In genomic region chr3:146469206-146470017, GRCh38 we compare ENCODE assay signal across 8 cellular contexts. TPM values are rescaled to one million over a fixed set of nuclear protein-coding genes. Genes with fewer than 3 reads are reported as not detected.
A peak's percentile ranks its signal among the peaks of the same experiment; 100 is the strongest.
DNase-seq lines count a peak whose midpoint lies in the region; ATAC-seq lines count a peak whose summit lies in the region.

Gene PLSCR2 (minus strand): TSS chr3:146469561. CDS start chr3:146459904, 9,657 bp downstream.

- H3K27me3 Mint-ChIP-seq in activated CD4-positive, alpha-beta T cell treated with anti-CD3 and anti-CD28 coated beads, Interleukin-2, amount 10 ng/mL, durations not matched to agents 7 days and 5 days = peaks cover 6% of the 10 kb centered on the region

- no peaks in the 10 kb centered on the region for H3K36me3 Mint-ChIP-seq in activated CD4-positive, alpha-beta T cell treated with anti-CD3 and anti-CD28 coated beads, Interleukin-2, amount 10 ng/mL, durations not matched to agents 7 days and 5 days (ENCODE audit: low read depth)

- H3K9me3 ChIP-seq in KOPT-K1 (ENCODE audit: insufficient read depth, low read length, poor library complexity, severe bottlenecking) = no peaks in the 10 kb centered on the region

- POLR2A ChIA-PET in activated CD4-positive, alpha-beta T cell treated with anti-CD3 and anti-CD28 coated beads, Interleukin-2, amount 10 ng/mL, durations not matched to agents 7 days and 5 days (lab: Charles Lee) = interaction anchor here (1.2 to 2.1 kb wide), 3 partner anchors 28 to 75 kb away, joined by 3 to 10 read pairs (median 3); partner anchors contain the start of gene PLSCR1

- DNase-seq in DMS 273 (lab: John Stamatoyannopoulos, UW; ENCODE audit: unreplicated experiment) = peak; percentile 83
- DNase-seq in activated CD4-positive, alpha-beta T cell treated with anti-CD3 and anti-CD28 coated beads, Interleukin-2, amount 10 ng/mL, durations not matched to agents 7 days and 5 days = peak; percentile 72
- DNase-seq in dermis microvascular lymphatic vessel endothelial cell (ENCODE audit: low read depth in 2 of 2) = peak; percentile 10 to 12
- peak; percentile 58 for DNase-seq in medulla oblongata (ENCODE audit: extremely low spot score)
- DNase-seq in stimulated activated CD8-positive, alpha-beta memory T cell treated with anti-CD3 and anti-CD28 coated beads, Interleukin-15, amount 100 ng/mL, for 48 hours (ENCODE audit: low read depth in 2 of 2) = peak; percentile 49 to 53
- no peak for DNase-seq in dedifferentiated amniotic fluid mesenchymal stem cell (ENCODE audit: extremely low spot score)

- no peaks in the 10 kb centered on the region for H3K9me3 Mint-ChIP-seq in activated CD4-positive, alpha-beta T cell treated with anti-CD3 and anti-CD28 coated beads, Interleukin-2, amount 10 ng/mL, durations not matched to agents 7 days and 5 days

- ATAC-seq in GM21381 (IDR thresholded peaks at IDR 0.05; ENCODE audit: unreplicated experiment) = peak; percentile 99

- peak within 1 kb of the TSS; percentile 87 for H3K27ac Mint-ChIP-seq in activated CD4-positive, alpha-beta T cell treated with anti-CD3 and anti-CD28 coated beads, Interleukin-2, amount 10 ng/mL, durations not matched to agents 7 days and 5 days

- peaks cover 17% of the 10 kb centered on the region for H3K4me1 Mint-ChIP-seq in activated CD4-positive, alpha-beta T cell treated with anti-CD3 and anti-CD28 coated beads, Interleukin-2, amount 10 ng/mL, durations not matched to agents 7 days and 5 days

- H3K27ac ChIP-seq in KOPT-K1 (ENCODE audit: low read depth, low read length, poor library complexity, severe bottlenecking) = peak within 1 kb of the TSS; percentile 16

- no peaks in the 10 kb centered on the region for H3K36me3 ChIP-seq in KOPT-K1 (ENCODE audit: insufficient read depth, low read length)

- CTCF ChIA-PET in activated CD4-positive, alpha-beta T cell treated with anti-CD3 and anti-CD28 coated beads, Interleukin-2, amount 10 ng/mL, durations not matched to agents 7 days and 5 days (lab: Charles Lee) = interaction anchor here (0.6 to 1.2 kb wide), 3 partner anchors 29 to 39 kb away, joined by 3 read pairs; no protein-coding TSS in a partner anchor

- H3K4me3 Mint-ChIP-seq in activated CD4-positive, alpha-beta T cell treated with anti-CD3 and anti-CD28 coated beads, Interleukin-2, amount 10 ng/mL, durations not matched to agents 7 days and 5 days = peak within 1 kb of the TSS; percentile 72

RNA-seq across cellular contexts. Expression of gene PLSCR2, which starts in this region (rescaled TPM):
- total RNA-seq in activated CD4-positive, alpha-beta T cell treated with anti-CD3 and anti-CD28 coated beads, Interleukin-2, amount 10 ng/mL, durations not matched to agents 7 days and 5 days = under 1 TPM in 1 of 2 experiments, not detected in 1; 0.35 TPM
- 0.13 TPM in 1 of 2 replicates, not detected in the other for total RNA-seq in dermis microvascular lymphatic vessel endothelial cell

Comparison
In these comparisons a context has a peak if more than half of its experiments do, and no peak if none do; other contexts are left out.
1. Peak in DNase-seq in activated CD4-positive, alpha-beta T cell treated with anti-CD3 and anti-CD28 coated beads, Interleukin-2, amount 10 ng/mL, durations not matched to agents 7 days and 5 days; RNA of the gene not detected or under 1 TPM.
2. Peak in DNase-seq in dermis microvascular lymphatic vessel endothelial cell; RNA of the gene not detected or under 1 TPM.